Comparison of ENCODE assay signal across 15 cellular contexts in the genomic region with DNA sequence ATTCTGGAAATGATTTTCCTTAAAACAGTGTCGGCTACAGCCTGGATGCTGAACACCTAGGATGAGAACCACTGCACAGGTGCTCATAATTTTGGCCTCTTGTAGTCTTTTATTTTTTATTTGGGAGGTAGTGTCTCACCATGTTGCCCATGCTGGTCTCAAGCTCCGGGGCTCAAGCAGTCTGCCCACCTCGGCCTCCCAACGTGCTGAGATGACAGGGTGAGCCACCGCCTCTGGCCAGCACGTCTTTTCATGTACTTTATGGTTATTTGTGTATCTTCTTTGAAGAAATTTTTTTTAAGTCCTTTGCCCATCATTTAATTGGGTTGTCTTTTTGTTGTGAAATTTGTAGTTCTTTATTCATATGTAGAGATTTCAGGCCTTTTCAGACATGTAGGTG. TPM values are rescaled to one million over a fixed set of nuclear protein-coding genes. Genes with fewer than 3 reads are reported as not detected.
DNase-seq lines count a peak whose midpoint lies in the region; ATAC-seq and TF ChIP-seq lines count a peak whose summit lies in the region.
"Had no signal": no experiment of that assay in that cellular context is flagged by ENCODE, and none has a peak within 500 bp of the region (broad histone marks: within the 10 kb centered on the region; RNA-seq: fewer than 3 reads in every experiment).

No MANE protein-coding gene starts in this region.

- H3K36me3 Mint-ChIP-seq in nephron progenitor cell (ENCODE audit: low read depth): peaks cover 37% of the 10 kb centered on the region

- H3K4me2 ChIP-seq in BLaER1 treated with 17β-estradiol and CSF1 and Interleukin-3, amounts not matched to agents 10 nM and 100 nM: peak overlapping the region; percentile 90 to 100 (median 99)

- no peak overlapping the region for H3K4me3 Mint-ChIP-seq in nephron progenitor cell

- no peaks in the 10 kb centered on the region for H3K9me3 Mint-ChIP-seq in nephron progenitor cell

- TF ChIP-seq CTCF in nephron progenitor cell (IDR thresholded peaks at IDR 0.05): no peak

- peaks cover 86 to 89% (median 88%) of the 10 kb centered on the region in 10 experiments for H3K4me1 ChIP-seq in BLaER1 treated with 17β-estradiol and CSF1 and Interleukin-3, amounts not matched to agents 10 nM and 100 nM

- ATAC-seq in HG03571 (IDR thresholded peaks at IDR 0.05; ENCODE audit: unreplicated experiment) (no peak), GM18861 (IDR thresholded peaks at IDR 0.05; ENCODE audit: unreplicated experiment) (no peak)

- H3K36me3 ChIP-seq in BLaER1 treated with 17β-estradiol and CSF1 and Interleukin-3, amounts not matched to agents 10 nM and 100 nM: peaks cover 34 to 63% (median 50%) of the 10 kb centered on the region in 11 experiments

- H3K27ac ChIP-seq in BLaER1 treated with 17β-estradiol and CSF1 and Interleukin-3, amounts not matched to agents 10 nM and 100 nM: peak overlapping the region in 9 of 11 experiments; percentile 91 to 99 (median 98); a peak in 20 of 22 replicates
- H3K27ac ChIP-seq in angular gyrus (ENCODE audit: low read depth, low read length): peak overlapping the region; percentile 41

- H4K20me1 ChIP-seq in BLaER1 treated with 17β-estradiol and CSF1 and Interleukin-3, amounts not matched to agents 10 nM and 100 nM: peaks cover 0 to 4% (median 0%) of the 10 kb centered on the region in 11 experiments; a peak in 4 of 22 replicates

- H3K27ac Mint-ChIP-seq in nephron progenitor cell: peak overlapping the region; percentile 20

- no peak overlapping the region for H3K4me3 ChIP-seq in BLaER1 treated with 17β-estradiol and CSF1 and Interleukin-3, amounts not matched to agents 10 nM and 100 nM
- H3K4me3 ChIP-seq: prostate gland had no signal

- H3K27me3 ChIP-seq in BLaER1 treated with 17β-estradiol and CSF1 and Interleukin-3, amounts not matched to agents 10 nM and 100 nM: no peaks in the 10 kb centered on the region

- DNase-seq in G401 (ENCODE audit: low spot score) (peak; percentile 23), nephron progenitor cell (no peak), NCI-H2081 treated with DMSO at 0.1 percent for 48 hours (lab: John Stamatoyannopoulos, UW) (no peak)
- DNase-seq: activated CD4-positive, alpha-beta T cell treated with anti-CD3 and anti-CD28 coated beads, Interleukin-2, amount 50 U/mL, for 48 hours; activated gamma-delta T cell; AML-193; left ventricle myocardium superior; NCI-H1092 treated with DMSO at 0.1 percent for 48 hours; NCI-H226; Right ventricle myocardium superior had no signal

- peaks cover 28% of the 10 kb centered on the region for H3K4me1 Mint-ChIP-seq in nephron progenitor cell

- in situ Hi-C loops in G401 (cut with HindIII; ENCODE audit: low sequenced_read_pairs): no loop called here

- H3K9ac ChIP-seq in BLaER1 treated with 17β-estradiol and CSF1 and Interleukin-3, amounts not matched to agents 10 nM and 100 nM: peak overlapping the region in 9 of 11 experiments; percentile 77 to 89 (median 85); a peak in 15 of 22 replicates

- no peaks in the 10 kb centered on the region for H3K9me3 ChIP-seq in BLaER1 treated with 17β-estradiol and CSF1 and Interleukin-3, amounts not matched to agents 10 nM and 100 nM (replicated peaks in 1 of 11)
- H3K9me3 ChIP-seq: prostate gland had no signal

- peaks cover 4% of the 10 kb centered on the region for H3K27me3 Mint-ChIP-seq in nephron progenitor cell (ENCODE audit: low read depth, poor library complexity)

RNA-seq across cellular contexts. Expression of a gene that starts 58.0 kb away (rescaled TPM):
- total RNA-seq in G401 (2014; rRNA removed; shearing (Covaris generic)): 109 and 117 TPM in 2 replicates
